In genomic region chr16:8751481-8752311, GRCh38 we compare ENCODE assay signal across 12 cellular contexts. TPM values are rescaled to one million over a fixed set of nuclear protein-coding genes. Genes with fewer than 3 reads are reported as not detected.
DNase-seq lines count a peak whose midpoint lies in the region; ATAC-seq, FAIRE-seq and TF ChIP-seq lines count a peak whose summit lies in the region.
"Had no signal": no experiment of that assay in that cellular context is flagged by ENCODE, and none has a peak within 500 bp of the region (broad histone marks: within the 10 kb centered on the region; RNA-seq: fewer than 3 reads in every experiment).

No MANE protein-coding gene starts in this region.

- TF ChIP-seq CTCF in bronchial epithelial cell (IDR thresholded peaks at IDR 0.05; ENCODE audit: insufficient read depth, low read length, severe bottlenecking), result no peak
- TF ChIP-seq CTCF in lower leg skin (IDR thresholded peaks at IDR 0.05), result no peak

- no peaks in the 10 kb centered on the region for H3K27me3 ChIP-seq in bronchial epithelial cell (ENCODE audit: control insufficient read depth, insufficient read depth, low read length)

- H3K36me3 ChIP-seq in bronchial epithelial cell (ENCODE audit: control insufficient read depth, insufficient read depth, low read length), result no peaks in the 10 kb centered on the region

- WGBS in lower leg skin, 2 donors, result 57% methylated on average over 14 of the region's 14 CpGs

- FAIRE-seq in bronchial epithelial cell (lab: Jason Lieb, UNC), result no peak

- H3K4me3 ChIP-seq in bronchial epithelial cell (ENCODE audit: low read depth, low read length) (no peak overlapping the region), lower leg skin (ENCODE audit: low read depth, poor library complexity, severe bottlenecking) (no peak overlapping the region)

- intact Hi-C loops in lower leg skin (cut with DNase I; ENCODE audit: low total_unique reads), result no loop called here

- TF ChIP-seq POLR2A in lower leg skin (IDR thresholded peaks at IDR 0.05), result no peak

- no peak for ATAC-seq in HG03280 (IDR thresholded peaks at IDR 0.05; ENCODE audit: unreplicated experiment)
- ATAC-seq: activated T-cell treated with anti-CD3 and anti-CD28 coated beads, Interleukin-2, amount 50 U/mL, for 72 hours had no signal

- DNase-seq in AG08395 (ENCODE audit: low spot score), result peak; percentile 82
- DNase-seq in HT1080 (ENCODE audit: low read depth), result peak; percentile 56
- peak; percentile 81 for DNase-seq in bronchial epithelial cell (ENCODE audit: low read depth)
- peak; percentile 87 for DNase-seq in kidney tubule cell (ENCODE audit: low spot score)
- no peak for DNase-seq in NK-92 (lab: John Stamatoyannopoulos, UW; ENCODE audit: unreplicated experiment)
- no peak for DNase-seq in lower leg skin (ENCODE audit: low spot score in 2 of 2)
- DNase-seq in superior temporal gyrus (ENCODE audit: extremely low spot score), result no peak
- DNase-seq: activated T-cell treated with anti-CD3 and anti-CD28 coated beads, Interleukin-2, amount 50 U/mL, for 72 hours; COR-L47; NCI-H526 treated with DMSO at 0.1 percent for 48 hours; T1000 had no signal

RNA-seq across cellular contexts. Expression of gene TMEM186, which starts 45.7 kb away (rescaled TPM):
- 8.7 and 10.3 TPM in 2 replicates for total RNA-seq in HT1080 (2014; rRNA removed; shearing (Covaris generic))
- polyA plus RNA-seq in HT1080 (2015; cell fraction: cytosol; rRNA removed), result 21.4 and 26.4 TPM in 2 replicates
- 14.6 and 20.0 TPM in 2 replicates for polyA plus RNA-seq in HT1080 (2015; cell fraction: nucleus; rRNA removed)
- total RNA-seq in bronchial epithelial cell (10.4 and 15.5 TPM in 2 replicates), lower leg skin (10 to 100 TPM in 3 of 4 donors, 1 to 10 TPM in 1; 7.5 to 11.2 (median 10.8) TPM)

RNA-seq across cellular contexts. Expression of gene PMM2, which starts 45.9 kb away (rescaled TPM):
- total RNA-seq in HT1080 (2014; rRNA removed; shearing (Covaris generic)), result 46.9 and 61.5 TPM in 2 replicates
- polyA plus RNA-seq in HT1080 (2015; cell fraction: cytosol; rRNA removed), result 46.2 and 47.7 TPM in 2 replicates
- 71.5 TPM in 2 replicates for polyA plus RNA-seq in HT1080 (2015; cell fraction: nucleus; rRNA removed)
- 20.5 and 25.5 TPM in 2 replicates for total RNA-seq in bronchial epithelial cell
- 10 to 100 TPM; 20.5 to 41.8 (median 26.8) TPM for total RNA-seq in lower leg skin

Comparison
In these comparisons a context has a peak if more than half of its experiments do, and no peak if none do; other contexts are left out.
1. DNase-seq: peak in AG08395 (single experiment), HT1080 (single experiment), bronchial epithelial cell (single experiment) and kidney tubule cell (single experiment); none in NK-92 (single experiment), lower leg skin (0 of 2) and superior temporal gyrus (single experiment).